In the genomic region with DNA sequence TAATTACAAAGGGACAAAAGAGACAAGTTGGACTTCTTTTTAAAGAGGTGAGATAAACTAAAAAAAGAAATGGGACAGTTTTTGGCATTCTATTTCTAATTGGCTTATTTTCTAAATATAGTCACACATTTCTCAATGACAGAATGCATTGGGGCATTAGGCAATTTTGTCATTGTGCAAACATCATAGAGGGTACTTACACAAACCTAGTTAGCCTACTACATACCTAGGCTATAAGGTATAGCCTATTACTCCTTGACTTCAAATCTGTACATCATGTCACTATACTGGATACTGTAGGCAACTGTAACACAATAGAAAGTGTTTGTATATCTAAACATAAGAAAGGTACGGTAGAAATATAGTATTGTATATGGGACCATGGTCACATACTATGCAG, we compare ENCODE assay signal across 28 cellular contexts.
"Had no signal": no experiment of that assay in that cellular context is flagged by ENCODE, and none has a peak within 500 bp of the region (broad histone marks: within the 10 kb centered on the region; RNA-seq: fewer than 3 reads in every experiment).

No MANE protein-coding gene starts in this region.

- H3K36me3 ChIP-seq: ovary had no signal

- H3K4me3 ChIP-seq: gastroesophageal sphincter, hepatocyte, ovary, sigmoid colon, thyroid gland had no signal

- H3K27ac ChIP-seq: gastroesophageal sphincter, hepatocyte, ovary, sigmoid colon, thyroid gland had no signal

- H3K27me3 ChIP-seq: gastroesophageal sphincter, hepatocyte, ovary, sigmoid colon, thyroid gland had no signal

- H3K9me3 ChIP-seq: gastroesophageal sphincter, ovary, sigmoid colon, thyroid gland had no signal

- H3K4me1 ChIP-seq: gastroesophageal sphincter, sigmoid colon, thyroid gland had no signal

- DNase-seq: activated CD4-positive, alpha-beta memory T cell treated with anti-CD3 and anti-CD28 coated beads, Interleukin-2, amount 10 ng/mL, durations not matched to agents 7 days and 5 days; activated CD4-positive, alpha-beta T cell treated with anti-CD3 and anti-CD28 coated beads, Interleukin-2, amount 10 ng/mL, durations not matched to agents 24 days and 14 days; activated CD4-positive, CD25-positive, alpha-beta regulatory T cell treated with anti-CD3 and anti-CD28 coated beads, Interleukin-2, amount 50 U/mL, for 72 hours; activated CD8-positive, alpha-beta memory T cell treated with anti-CD3 and anti-CD28 coated beads, Interleukin-2, amount 50 U/mL, for 48 hours; activated gamma-delta T cell; activated naive CD4-positive, alpha-beta T cell treated with anti-CD3 and anti-CD28 coated beads, Interleukin-2, amount 10 ng/mL, durations not matched to agents 7 days and 5 days; activated naive CD8-positive, alpha-beta T cell treated with anti-CD3 and anti-CD28 coated beads, Interleukin-2, amount 10 ng/mL, durations not matched to agents 7 days and 5 days; activated T-cell treated with anti-CD3 and anti-CD28 coated beads, Interleukin-2, amount 50 U/mL, for 24 hours; amygdala; caudate nucleus; cortex of kidney; effector memory CD8-positive, alpha-beta T cell; erythroblast; islet precursor cell; midbrain; naive thymus-derived CD4-positive, alpha-beta T cell; ovary; sigmoid colon; small intestine; stimulated activated CD4-positive, alpha-beta T cell treated with anti-CD3 and anti-CD28 coated beads, Interleukin-4, amount 100 ng/mL, for 4 hours; stimulated activated CD8-positive, alpha-beta memory T cell treated with anti-CD3 and anti-CD28 coated beads, Interleukin-4, amount 100 ng/mL, for 48 hours; stimulated activated naive CD8-positive, alpha-beta T cell treated with anti-CD3 and anti-CD28 coated beads, Interleukin-15, amount 100 ng/mL, for 72 hours; substantia nigra; T1000; thyroid gland had no signal

- ATAC-seq: effector memory CD8-positive, alpha-beta T cell; gastroesophageal sphincter; naive thymus-derived CD4-positive, alpha-beta T cell; stimulated activated memory B cell treated with anti-CD40 and anti-IgM and Interleukin-4, amounts not matched to agents 10 μg/mL and 1 μg/mL and 100 μg/mL, for 72 hours; stimulated activated naive CD8-positive, alpha-beta T cell treated with anti-CD3 and anti-CD28 coated beads, Interleukin-15, amount 100 ng/mL, for 72 hours had no signal
